12 cellular contexts compared by ENCODE assay signal in the genomic region with DNA sequence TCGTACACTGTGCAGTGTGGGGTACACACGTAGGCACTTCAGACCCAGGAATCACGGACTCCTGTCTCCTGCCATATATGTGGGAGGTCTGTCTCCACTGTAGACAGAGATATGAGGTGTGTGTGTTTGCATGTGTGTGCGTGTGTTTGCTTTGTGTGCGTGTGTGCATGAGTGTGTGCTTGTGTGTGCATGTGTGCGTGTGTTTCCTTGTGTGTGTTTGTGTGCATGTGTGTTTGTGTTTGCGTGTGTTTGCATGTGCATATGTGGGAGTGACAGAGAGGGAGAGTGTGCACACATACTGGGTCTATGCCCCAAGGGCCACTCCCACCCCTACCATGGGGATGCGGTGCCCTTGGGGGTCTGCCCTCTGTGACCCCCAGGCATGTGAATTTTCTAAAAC.
DNase-seq lines count a peak whose midpoint lies in the region; ATAC-seq and TF ChIP-seq lines count a peak whose summit lies in the region.
"Had no signal": no experiment of that assay in that cellular context is flagged by ENCODE, and none has a peak within 500 bp of the region (broad histone marks: within the 10 kb centered on the region; RNA-seq: fewer than 3 reads in every experiment).

No MANE protein-coding gene starts in this region.

- H4K20me1 ChIP-seq in neural progenitor cell (ENCODE audit: low read depth): no peaks in the 10 kb centered on the region

- DNase-seq in cardiac muscle cell (ENCODE audit: low read depth in 1 of 2, low spot score in 1 of 2) (no peak), left ventricle myocardium inferior (no peak), dorsolateral prefrontal cortex (no peak), neural progenitor cell (ENCODE audit: low spot score) (no peak), CD1c-positive myeloid dendritic cell (ENCODE audit: extremely low spot score) (no peak), gastrocnemius medialis (no peak)
- no peak for DNase-seq in activated T-helper 1 cell treated with anti-CD3 and anti-CD28 coated beads, Interleukin-12 subunit alpha, Interleukin-12 subunit beta, Interleukin-2, Interleukin-4 antibody, amounts not matched to agents 30 ng/mL and 10 ng/mL and 1 ng/mL, durations not matched to agents 14 hours and 24 hours and 36 hours (ENCODE audit: low spot score)
- DNase-seq in naive thymus-derived CD4-positive, alpha-beta T cell: no peak
- DNase-seq: activated gamma-delta T cell treated with Interleukin-2 at 50 U/mL for 16 hours; NCI-H1694 treated with DMSO at 0.1 percent for 48 hours; stimulated activated CD4-positive, alpha-beta T cell treated with anti-CD3 and anti-CD28 coated beads, Interleukin-15, amount 100 ng/mL, for 24 hours; WERI-Rb-1 had no signal

- TF ChIP-seq CTCF in cardiac muscle cell (IDR thresholded peaks at IDR 0.05; ENCODE audit: low read depth, low read length) (no peak), left ventricle myocardium inferior (IDR thresholded peaks at IDR 0.05; ENCODE audit: borderline replicate concordance) (no peak), dorsolateral prefrontal cortex (IDR thresholded peaks at IDR 0.05 in 54 of 56, conservative IDR thresholded peaks at IDR 0.05 in 2 of 56; ENCODE audit: low read depth in 1 of 56, partially characterized antibody in 56 of 56) (no peak), neural progenitor cell (IDR thresholded peaks at IDR 0.05) (no peak), gastrocnemius medialis (IDR thresholded peaks at IDR 0.05 in 4 of 5, conservative IDR thresholded peaks at IDR 0.05 in 1 of 5) (no peak)

- intact Hi-C loops in left ventricle myocardium inferior (cut with micrococcal nuclease) (no loop called here), dorsolateral prefrontal cortex (cut with DNase I) (loop anchor here in 1 of 2 donors (1.0 to 5.0 kb wide), 2 partner anchors 9 to 45 kb away; no protein-coding TSS in a partner anchor), gastrocnemius medialis (cut with DNase I; ENCODE audit: low total_unique reads) (no loop called here)
- intact Hi-C loops in activated T-helper 1 cell treated with anti-CD3 and anti-CD28 coated beads, Interleukin-12 subunit alpha, Interleukin-12 subunit beta, Interleukin-2, Interleukin-4 antibody, amounts not matched to agents 30 ng/mL and 10 ng/mL and 1 ng/mL, durations not matched to agents 14 hours and 24 hours and 36 hours (cut with micrococcal nuclease): no loop called here
- intact Hi-C loops in naive thymus-derived CD4-positive, alpha-beta T cell (cut with micrococcal nuclease): no loop called here

- no peak overlapping the region for H3K4me2 ChIP-seq in neural progenitor cell

- peak overlapping the region; percentile 93 for H3K27ac Mint-ChIP-seq in neural progenitor cell
- H3K27ac Mint-ChIP-seq in activated T-helper 1 cell treated with anti-CD3 and anti-CD28 coated beads, Interleukin-12 subunit alpha, Interleukin-12 subunit beta, Interleukin-2, Interleukin-4 antibody, amounts not matched to agents 30 ng/mL and 10 ng/mL and 1 ng/mL, durations not matched to agents 14 hours and 24 hours and 36 hours: no peak overlapping the region
- peak overlapping the region in 2 of 9 donors; percentile 36 to 51 for H3K27ac Mint-ChIP-seq in naive thymus-derived CD4-positive, alpha-beta T cell

- H3K27ac ChIP-seq in cardiac muscle cell (peak overlapping the region; percentile 95), left ventricle myocardium inferior (replicated peaks) (no peak overlapping the region), dorsolateral prefrontal cortex (peak overlapping the region in 47 of 59 donors; percentile 20 to 82 (median 66)), neural progenitor cell (no peak overlapping the region), gastrocnemius medialis (no peak overlapping the region)
- no peak overlapping the region for H3K27ac ChIP-seq in naive thymus-derived CD4-positive, alpha-beta T cell (ENCODE audit: low read depth, low read length)
- H3K27ac ChIP-seq: WERI-Rb-1 had no signal

- no peak overlapping the region for H2AFZ ChIP-seq in neural progenitor cell (replicated peaks)

- H3K79me2 ChIP-seq in neural progenitor cell (ENCODE audit: low read depth): no peaks in the 10 kb centered on the region

- ATAC-seq in gastrocnemius medialis: no peak
- ATAC-seq in naive thymus-derived CD4-positive, alpha-beta T cell: no peak

- H3K4me3 ChIP-seq in cardiac muscle cell (no peak overlapping the region), left ventricle myocardium inferior (no peak overlapping the region), dorsolateral prefrontal cortex (peak overlapping the region in 2 of 59 donors; percentile 24 to 36), neural progenitor cell (no peak overlapping the region), gastrocnemius medialis (no peak overlapping the region)
- no peak overlapping the region for H3K4me3 ChIP-seq in naive thymus-derived CD4-positive, alpha-beta T cell (ENCODE audit: low read length)

- peaks cover 20% of the 10 kb centered on the region for H3K9me3 Mint-ChIP-seq in neural progenitor cell
- peaks cover 11% of the 10 kb centered on the region for H3K9me3 Mint-ChIP-seq in activated T-helper 1 cell treated with anti-CD3 and anti-CD28 coated beads, Interleukin-12 subunit alpha, Interleukin-12 subunit beta, Interleukin-2, Interleukin-4 antibody, amounts not matched to agents 30 ng/mL and 10 ng/mL and 1 ng/mL, durations not matched to agents 14 hours and 24 hours and 36 hours
- H3K9me3 Mint-ChIP-seq in naive thymus-derived CD4-positive, alpha-beta T cell: peaks cover 0 to 15% (median 0%) of the 10 kb centered on the region in 11 donors

- H3K36me3 ChIP-seq in cardiac muscle cell: no peaks in the 10 kb centered on the region
- no peaks in the 10 kb centered on the region for H3K36me3 ChIP-seq in left ventricle myocardium inferior
- H3K36me3 ChIP-seq in neural progenitor cell: no peaks in the 10 kb centered on the region
- H3K36me3 ChIP-seq in gastrocnemius medialis: no peaks in the 10 kb centered on the region
- no peaks in the 10 kb centered on the region for H3K36me3 ChIP-seq in naive thymus-derived CD4-positive, alpha-beta T cell (ENCODE audit: control insufficient read depth in 2 of 3, insufficient read depth in 3 of 3, low read length in 3 of 3)
- H3K36me3 ChIP-seq: WERI-Rb-1 had no signal

- peaks cover 36% of the 10 kb centered on the region for H3K27me3 Mint-ChIP-seq in neural progenitor cell (ENCODE audit: insufficient read depth, low read depth)
- H3K27me3 Mint-ChIP-seq in activated T-helper 1 cell treated with anti-CD3 and anti-CD28 coated beads, Interleukin-12 subunit alpha, Interleukin-12 subunit beta, Interleukin-2, Interleukin-4 antibody, amounts not matched to agents 30 ng/mL and 10 ng/mL and 1 ng/mL, durations not matched to agents 14 hours and 24 hours and 36 hours (ENCODE audit: insufficient read depth): no peaks in the 10 kb centered on the region
- H3K27me3 Mint-ChIP-seq in naive thymus-derived CD4-positive, alpha-beta T cell: no peaks in the 10 kb centered on the region

- H3K9me3 ChIP-seq in cardiac muscle cell (ENCODE audit: low read depth) (no peaks in the 10 kb centered on the region), left ventricle myocardium inferior (replicated peaks) (no peaks in the 10 kb centered on the region), neural progenitor cell (ENCODE audit: low read depth) (no peaks in the 10 kb centered on the region), gastrocnemius medialis (no peaks in the 10 kb centered on the region)
- H3K9me3 ChIP-seq in naive thymus-derived CD4-positive, alpha-beta T cell (ENCODE audit: control insufficient read depth in 2 of 3, low read length in 3 of 3): no peaks in the 10 kb centered on the region

- H3K4me3 Mint-ChIP-seq in neural progenitor cell: peak overlapping the region; percentile 44
- H3K4me3 Mint-ChIP-seq in activated T-helper 1 cell treated with anti-CD3 and anti-CD28 coated beads, Interleukin-12 subunit alpha, Interleukin-12 subunit beta, Interleukin-2, Interleukin-4 antibody, amounts not matched to agents 30 ng/mL and 10 ng/mL and 1 ng/mL, durations not matched to agents 14 hours and 24 hours and 36 hours: no peak overlapping the region
- H3K4me3 Mint-ChIP-seq in naive thymus-derived CD4-positive, alpha-beta T cell: no peak overlapping the region

- H3K4me1 ChIP-seq in cardiac muscle cell (ENCODE audit: low read depth): peaks cover 38% of the 10 kb centered on the region
- peaks cover 26% of the 10 kb centered on the region for H3K4me1 ChIP-seq in left ventricle myocardium inferior
- peaks cover 11% of the 10 kb centered on the region for H3K4me1 ChIP-seq in neural progenitor cell
- H3K4me1 ChIP-seq in gastrocnemius medialis: peaks cover 4 to 10% of the 10 kb centered on the region in 2 donors
- H3K4me1 ChIP-seq in naive thymus-derived CD4-positive, alpha-beta T cell (ENCODE audit: control insufficient read depth in 2 of 2, insufficient read depth in 2 of 2, low read length in 2 of 2): no peaks in the 10 kb centered on the region

- H3K4me1 Mint-ChIP-seq in neural progenitor cell: peaks cover 45% of the 10 kb centered on the region
- no peaks in the 10 kb centered on the region for H3K4me1 Mint-ChIP-seq in activated T-helper 1 cell treated with anti-CD3 and anti-CD28 coated beads, Interleukin-12 subunit alpha, Interleukin-12 subunit beta, Interleukin-2, Interleukin-4 antibody, amounts not matched to agents 30 ng/mL and 10 ng/mL and 1 ng/mL, durations not matched to agents 14 hours and 24 hours and 36 hours (ENCODE audit: low read depth)
- H3K4me1 Mint-ChIP-seq in naive thymus-derived CD4-positive, alpha-beta T cell: peaks cover 0 to 6% (median 1%) of the 10 kb centered on the region in 7 donors

- H3K27me3 ChIP-seq in cardiac muscle cell: no peaks in the 10 kb centered on the region
- H3K27me3 ChIP-seq in left ventricle myocardium inferior (ENCODE audit: low read depth): no peaks in the 10 kb centered on the region
- H3K27me3 ChIP-seq in dorsolateral prefrontal cortex: no peaks in the 10 kb centered on the region
- H3K27me3 ChIP-seq in neural progenitor cell: no peaks in the 10 kb centered on the region
- peaks cover 10 to 24% (median 20%) of the 10 kb centered on the region in 3 donors for H3K27me3 ChIP-seq in gastrocnemius medialis
- no peaks in the 10 kb centered on the region for H3K27me3 ChIP-seq in naive thymus-derived CD4-positive, alpha-beta T cell (ENCODE audit: control insufficient read depth in 2 of 2, insufficient read depth in 2 of 2, low read length in 2 of 2)

- no peak for TF ChIP-seq POLR2A in gastrocnemius medialis (IDR thresholded peaks at IDR 0.05)

- peaks cover 2% of the 10 kb centered on the region for H3K36me3 Mint-ChIP-seq in neural progenitor cell
- no peaks in the 10 kb centered on the region for H3K36me3 Mint-ChIP-seq in activated T-helper 1 cell treated with anti-CD3 and anti-CD28 coated beads, Interleukin-12 subunit alpha, Interleukin-12 subunit beta, Interleukin-2, Interleukin-4 antibody, amounts not matched to agents 30 ng/mL and 10 ng/mL and 1 ng/mL, durations not matched to agents 14 hours and 24 hours and 36 hours (ENCODE audit: low read depth)
- peaks cover 0 to 10% (median 0%) of the 10 kb centered on the region in 5 donors for H3K36me3 Mint-ChIP-seq in naive thymus-derived CD4-positive, alpha-beta T cell

- no peak overlapping the region for H3K9ac ChIP-seq in neural progenitor cell

- CTCF ChIA-PET in naive thymus-derived CD4-positive, alpha-beta T cell (lab: Charles Lee): no interaction called here

- in situ Hi-C loops in gastrocnemius medialis (cut with MboI; ENCODE audit: low sequenced_read_pairs in 4 of 4): no loop called here

- no peaks in the 10 kb centered on the region for H3F3A ChIP-seq in neural progenitor cell (ENCODE audit: low read depth)

- POLR2A ChIA-PET in naive thymus-derived CD4-positive, alpha-beta T cell (lab: Charles Lee): no interaction called here

Comparison
In these comparisons a context has a peak if more than half of its experiments do, and no peak if none do; other contexts are left out.
1. H3K27ac ChIP-seq: peak in cardiac muscle cell (single experiment) and dorsolateral prefrontal cortex (47 of 59); none in left ventricle myocardium inferior (single experiment), neural progenitor cell (single experiment), gastrocnemius medialis (0 of 4) and naive thymus-derived CD4-positive, alpha-beta T cell (single experiment).